ENCODE assay signal across 7 cellular contexts in genomic region chr7:43583424-43584199, GRCh38. TPM values are rescaled to one million over a fixed set of nuclear protein-coding genes. Genes with fewer than 3 reads are reported as not detected.
DNase-seq lines count a peak whose midpoint lies in the region; ATAC-seq and TF ChIP-seq lines count a peak whose summit lies in the region.

No MANE protein-coding gene starts in this region.

- 0 to 1% methylated on average over 35 to 44 of the region's 66 CpGs for WGBS in lower leg skin, 2 donors

- ATAC-seq in GM18502 (IDR thresholded peaks at IDR 0.05; ENCODE audit: poor library complexity, unreplicated experiment): peak; percentile 21
- ATAC-seq in HG02759 (IDR thresholded peaks at IDR 0.05; ENCODE audit: unreplicated experiment): peak; percentile 24
- ATAC-seq in activated CD4-positive, alpha-beta T cell treated with anti-CD3 and anti-CD28 coated beads for 36 hours: peak; percentile 20

- peak overlapping the region; percentile 99 for H3K4me3 Mint-ChIP-seq in activated CD4-positive, alpha-beta T cell treated with anti-CD3 and anti-CD28 coated beads for 36 hours
- H3K4me3 Mint-ChIP-seq in dendritic cell treated with granulocyte-macrophage colony-stimulating factor and Interleukin-4, amounts not matched to agents 40 ng/mL and 50 ng/mL, for 4 days: peak overlapping the region; percentile 94

- no peak for TF ChIP-seq CTCF in lower leg skin (IDR thresholded peaks at IDR 0.05)

- DNase-seq in NCI-H1694 treated with DMSO at 0.1 percent for 48 hours (lab: John Stamatoyannopoulos, UW) (peak; percentile 33), lower leg skin (ENCODE audit: low spot score in 2 of 2) (peak; percentile 44 to 91)
- peak; percentile 80 for DNase-seq in activated CD4-positive, alpha-beta T cell treated with anti-CD3 and anti-CD28 coated beads for 36 hours
- peak; percentile 46 to 49 for DNase-seq in stimulated activated CD4-positive, alpha-beta T cell treated with anti-CD3 and anti-CD28 coated beads, Interleukin-4, amount 100 ng/mL, for 48 hours (ENCODE audit: low read depth in 2 of 2)

- peak overlapping the region; percentile 97 for H3K27ac Mint-ChIP-seq in activated CD4-positive, alpha-beta T cell treated with anti-CD3 and anti-CD28 coated beads for 36 hours
- peak overlapping the region; percentile 86 for H3K27ac Mint-ChIP-seq in dendritic cell treated with granulocyte-macrophage colony-stimulating factor and Interleukin-4, amounts not matched to agents 40 ng/mL and 50 ng/mL, for 4 days

- intact Hi-C loops in activated CD4-positive, alpha-beta T cell treated with anti-CD3 and anti-CD28 coated beads for 36 hours (cut with DNase I, micrococcal nuclease): loop anchor here (1.0 to 5.0 kb wide), 7 partner anchors 75 to 651 kb away; partner anchors contain the start of genes COA1 (in 2 of the 2), MRPL32 (in 1 of the 2), PSMA2 (in 1 of the 2) and UBE2D4 (in 1 of the 2)
- intact Hi-C loops in dendritic cell treated with granulocyte-macrophage colony-stimulating factor and Interleukin-4, amounts not matched to agents 40 ng/mL and 50 ng/mL, for 4 days (cut with micrococcal nuclease): loop anchor here (1.0 to 5.0 kb wide), 2 partner anchors 139 to 254 kb away; no protein-coding TSS in a partner anchor
- intact Hi-C loops in lower leg skin (cut with DNase I; ENCODE audit: low total_unique reads): loop anchor here (2.0 to 10.0 kb wide), 3 partner anchors 117 to 251 kb away; no protein-coding TSS in a partner anchor

- H3K4me1 Mint-ChIP-seq in activated CD4-positive, alpha-beta T cell treated with anti-CD3 and anti-CD28 coated beads for 36 hours: peaks cover 33% of the 10 kb centered on the region
- peaks cover 26% of the 10 kb centered on the region for H3K4me1 Mint-ChIP-seq in dendritic cell treated with granulocyte-macrophage colony-stimulating factor and Interleukin-4, amounts not matched to agents 40 ng/mL and 50 ng/mL, for 4 days (ENCODE audit: low read depth)

- H3K27me3 Mint-ChIP-seq in activated CD4-positive, alpha-beta T cell treated with anti-CD3 and anti-CD28 coated beads for 36 hours: peaks cover 6% of the 10 kb centered on the region
- peaks cover 21% of the 10 kb centered on the region for H3K27me3 Mint-ChIP-seq in dendritic cell treated with granulocyte-macrophage colony-stimulating factor and Interleukin-4, amounts not matched to agents 40 ng/mL and 50 ng/mL, for 4 days

- no peak for TF ChIP-seq POLR2A in lower leg skin (IDR thresholded peaks at IDR 0.05)

- CTCF ChIA-PET in activated CD4-positive, alpha-beta T cell treated with anti-CD3 and anti-CD28 coated beads for 36 hours (lab: Charles Lee): interaction anchor here (0.6 to 13.3 kb wide), 64 partner anchors 7 to 540 kb away, joined by 3 to 381 read pairs (median 6); partner anchors contain the start of genes COA1, MRPS24 and POLD2

- peaks cover 21% of the 10 kb centered on the region for H3K36me3 Mint-ChIP-seq in activated CD4-positive, alpha-beta T cell treated with anti-CD3 and anti-CD28 coated beads for 36 hours (ENCODE audit: low read depth)
- peaks cover 7% of the 10 kb centered on the region for H3K36me3 Mint-ChIP-seq in dendritic cell treated with granulocyte-macrophage colony-stimulating factor and Interleukin-4, amounts not matched to agents 40 ng/mL and 50 ng/mL, for 4 days (ENCODE audit: low read depth)

- H3K4me3 ChIP-seq in lower leg skin (ENCODE audit: low read depth, poor library complexity, severe bottlenecking): peak overlapping the region; percentile 97

- no peaks in the 10 kb centered on the region for H3K9me3 Mint-ChIP-seq in activated CD4-positive, alpha-beta T cell treated with anti-CD3 and anti-CD28 coated beads for 36 hours (ENCODE audit: low read depth)
- no peaks in the 10 kb centered on the region for H3K9me3 Mint-ChIP-seq in dendritic cell treated with granulocyte-macrophage colony-stimulating factor and Interleukin-4, amounts not matched to agents 40 ng/mL and 50 ng/mL, for 4 days

- POLR2A ChIA-PET in activated CD4-positive, alpha-beta T cell treated with anti-CD3 and anti-CD28 coated beads for 36 hours (lab: Charles Lee): interaction anchor here (0.8 to 6.4 kb wide), 14 partner anchors 11 to 251 kb away, joined by 3 to 66 read pairs (median 4); partner anchors contain the start of gene COA1

RNA-seq across cellular contexts. Expression of gene STK17A, which starts 0.7 kb away (rescaled TPM):
- 10 to 100 TPM; 43.2 to 50.9 TPM for total RNA-seq in activated CD4-positive, alpha-beta T cell treated with anti-CD3 and anti-CD28 coated beads for 36 hours
- 10 to 100 TPM in 3 of 4 donors, 1 to 10 TPM in 1; 6.5 to 17.1 (median 13.3) TPM for total RNA-seq in lower leg skin

Comparison
In these comparisons a context has a peak if more than half of its experiments do, and no peak if none do; other contexts are left out.
1. Peak in every context shown above with its lines: DNase-seq, ATAC-seq and H3K4me3 ChIP-seq.